20 cellular contexts compared by ENCODE assay signal in the genomic region with DNA sequence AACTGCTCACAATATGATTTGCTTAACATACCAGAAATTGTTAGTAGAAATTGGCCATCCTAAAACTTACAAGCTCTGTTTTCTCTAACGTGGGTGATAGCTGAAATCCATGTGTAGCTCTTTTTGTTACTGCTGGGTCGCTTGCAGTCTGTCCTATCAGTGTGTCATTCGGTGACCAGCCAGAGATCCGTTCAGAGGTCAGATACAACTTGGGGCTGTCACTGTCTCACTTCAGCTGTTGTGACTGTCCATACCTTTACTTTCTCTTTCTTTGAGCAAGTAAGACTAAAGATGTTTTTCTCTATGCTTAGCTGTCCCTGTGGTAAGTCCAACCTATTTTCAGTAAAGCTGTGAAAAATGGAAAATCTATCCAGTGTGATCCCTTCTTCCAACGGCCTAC.
A peak's percentile ranks its signal among the peaks of the same experiment; 100 is the strongest.
DNase-seq lines count a peak whose midpoint lies in the region; ATAC-seq, FAIRE-seq and TF ChIP-seq lines count a peak whose summit lies in the region.
"Had no signal": no experiment of that assay in that cellular context is flagged by ENCODE, and none has a peak within 500 bp of the region (broad histone marks: within the 10 kb centered on the region; RNA-seq: fewer than 3 reads in every experiment).

No MANE protein-coding gene starts in this region.

- in situ Hi-C loops in GM12878 (cut with MboI) = no loop called here

- FAIRE-seq in GM12878 (lab: Jason Lieb, UNC) = no peak

- TF ChIP-seq RAD21 in GM12878 (IDR thresholded peaks at IDR 0.05; ENCODE audit: insufficient read depth, low read depth, low read length) = no peak

- intact Hi-C loops in GM12878 (cut with micrococcal nuclease; ENCODE audit: unreplicated experiment) (no loop called here), upper lobe of right lung (cut with DNase I) (no loop called here)

- H3K9me3 ChIP-seq in GM12878 (replicated peaks; ENCODE audit: control insufficient read depth, insufficient read depth, low read length) (no peaks in the 10 kb centered on the region), upper lobe of right lung (no peaks in the 10 kb centered on the region)
- H3K9me3 ChIP-seq: Caco-2 had no signal

- H3K4me1 ChIP-seq in ACC112 (ENCODE audit: control insufficient read depth, insufficient read depth, low read length, unreplicated experiment) (no peaks in the 10 kb centered on the region), GM23338 (ENCODE audit: insufficient read depth) (no peaks in the 10 kb centered on the region), GM12878 (ENCODE audit: control insufficient read depth, insufficient read depth, low read length) (no peaks in the 10 kb centered on the region), upper lobe of right lung (no peaks in the 10 kb centered on the region)
- H3K4me1 ChIP-seq: Caco-2 had no signal

- H3K27ac Mint-ChIP-seq in GM23338 (no peak overlapping the region), nephron progenitor cell (no peak overlapping the region)
- H3K27ac Mint-ChIP-seq: CD4-positive, alpha-beta T cell had no signal

- H3K4me3 ChIP-seq in ACC112 (ENCODE audit: low read depth, low read length) (no peak overlapping the region), GM23338 (no peak overlapping the region), GM12878 (no peak overlapping the region), upper lobe of right lung (no peak overlapping the region)

- no peak overlapping the region for H3K27ac ChIP-seq in ACC112 (ENCODE audit: low read depth, low read length)
- no peak overlapping the region for H3K27ac ChIP-seq in GM23338 (ENCODE audit: low read depth)
- no peak overlapping the region for H3K27ac ChIP-seq in GM12878 (ENCODE audit: control insufficient read depth, insufficient read depth)
- H3K27ac ChIP-seq in upper lobe of right lung = no peak overlapping the region
- H3K27ac ChIP-seq: HL-60 had no signal

- no peaks in the 10 kb centered on the region for H3K36me3 ChIP-seq in ACC112 (ENCODE audit: insufficient read depth, low read length)
- no peaks in the 10 kb centered on the region for H3K36me3 ChIP-seq in GM23338 (ENCODE audit: insufficient read depth)
- no peaks in the 10 kb centered on the region for H3K36me3 ChIP-seq in GM12878 (ENCODE audit: control insufficient read depth in 2 of 2, insufficient read depth in 2 of 2, low read length in 1 of 2)
- no peaks in the 10 kb centered on the region for H3K36me3 ChIP-seq in upper lobe of right lung

- no peak overlapping the region for H3K9ac ChIP-seq in GM12878 (ENCODE audit: control insufficient read depth, insufficient read depth, low read length)

- peaks cover 7% of the 10 kb centered on the region for H3K27me3 ChIP-seq in ACC112 (ENCODE audit: insufficient read depth, low read length)
- H3K27me3 ChIP-seq in GM23338 (ENCODE audit: insufficient read depth) = no peaks in the 10 kb centered on the region
- H3K27me3 ChIP-seq in GM12878 (replicated peaks in 1 of 2; ENCODE audit: control insufficient read depth in 2 of 2, insufficient read depth in 2 of 2, low read length in 1 of 2) = no peaks in the 10 kb centered on the region
- H3K27me3 ChIP-seq in upper lobe of right lung = no peaks in the 10 kb centered on the region

- BruUV-seq in GM12878 (replicated peaks; lab: Mats Ljungman, UMichigan) = no TSS peak

- no peak for TF ChIP-seq CTCF in GM23338 (conservative IDR thresholded peaks at IDR 0.05; ENCODE audit: low read depth in 2 of 2)
- no peak for TF ChIP-seq CTCF in GM12878 (IDR thresholded peaks at IDR 0.05 in 2 of 3, conservative IDR thresholded peaks at IDR 0.05 in 1 of 3; ENCODE audit: control insufficient read depth in 2 of 3, extremely low read depth in 1 of 3, insufficient read depth in 1 of 3, low read depth in 3 of 3, low read length in 3 of 3)
- no peak for TF ChIP-seq CTCF in nephron progenitor cell (IDR thresholded peaks at IDR 0.05)
- TF ChIP-seq CTCF in upper lobe of right lung (IDR thresholded peaks at IDR 0.05) = no peak

- RAD21 ChIA-PET in GM12878 (lab: Charles Lee; ENCODE audit: unreplicated experiment) = no interaction called here

- H3K79me2 ChIP-seq in ACC112 (ENCODE audit: control insufficient read depth, insufficient read depth, low read length, unreplicated experiment) (no peaks in the 10 kb centered on the region), GM23338 (replicated peaks; ENCODE audit: insufficient read depth) (no peaks in the 10 kb centered on the region), GM12878 (ENCODE audit: control insufficient read depth, insufficient read depth, low read length) (no peaks in the 10 kb centered on the region)

- ATAC-seq in GM23338 (no peak), GM12878 (0 out of 3 replicates have a peak, but pooled peaks have one; percentile 21), upper lobe of right lung (no peak)

- SMC1A ChIA-PET in GM12878 (lab: Charles Lee; ENCODE audit: uncharacterized antibody, unreplicated experiment) = interaction anchor here (0.9 to 1.7 kb wide), 4 partner anchors 9 to 22 kb away, joined by 4 to 5 read pairs (median 4); no protein-coding TSS in a partner anchor

- TF ChIP-seq EP300 in GM12878 (IDR thresholded peaks at IDR 0.05; ENCODE audit: borderline replicate concordance in 1 of 2, control insufficient read depth in 1 of 2, low read depth in 2 of 2, low read length in 2 of 2) = no peak

- POLR2A ChIA-PET in GM12878 (lab: Charles Lee) = no interaction called here

- DNase-seq in GM23338 (ENCODE audit: low spot score) = no peak
- DNase-seq in GM12878 (ENCODE audit: low read depth, low spot score) = no peak
- DNase-seq in myocyte (ENCODE audit: low read depth) = peak; percentile 3
- no peak for DNase-seq in NCI-H510A treated with DMSO at 0.1 percent for 48 hours (lab: John Stamatoyannopoulos, UW)
- DNase-seq in dedifferentiated amniotic fluid mesenchymal stem cell (ENCODE audit: extremely low spot score) = no peak
- no peak for DNase-seq in nephron progenitor cell
- DNase-seq in upper lobe of right lung = no peak
- DNase-seq: Caco-2; CD4-positive, alpha-beta T cell; DMS153; GDM1; IMR-90; NCI-H1417 treated with DMSO at 0.1 percent for 48 hours; NCI-H1930; NCI-H446; NCI-H69; NK-92 treated with Interleukin-12 subunit alpha and Interleukin-12 subunit beta, amount 100 ng/mL, for 24 hours; Right ventricle myocardium superior had no signal

- H3K4me2 ChIP-seq in GM23338 (no peak overlapping the region), GM12878 (ENCODE audit: control insufficient read depth, insufficient read depth) (no peak overlapping the region)

- H2AFZ ChIP-seq in ACC112 (ENCODE audit: low read length, unreplicated experiment) (peak overlapping the region; percentile 43), GM23338 (peak overlapping the region; percentile 64; the same call in 1 of the 2 replicates), GM12878 (ENCODE audit: control insufficient read depth, low read depth, low read length) (no peak overlapping the region)

- H3K4me1 Mint-ChIP-seq in GM23338 (no peaks in the 10 kb centered on the region), nephron progenitor cell (no peaks in the 10 kb centered on the region)

- no peaks in the 10 kb centered on the region for H4K20me1 ChIP-seq in GM23338 (replicated peaks; ENCODE audit: insufficient read depth)
- H4K20me1 ChIP-seq in GM12878 (ENCODE audit: control insufficient read depth, insufficient read depth) = no peaks in the 10 kb centered on the region

- no peaks in the 10 kb centered on the region for H3K36me3 Mint-ChIP-seq in GM23338 (ENCODE audit: low read depth)
- no peaks in the 10 kb centered on the region for H3K36me3 Mint-ChIP-seq in nephron progenitor cell (ENCODE audit: low read depth)

- WGBS in GM12878 (ENCODE audit: insufficient coverage, insufficient replicate concordance, low lambda C conversion rate, missing lambda C conversion rate) = 1% methylated on average over 5 of the region's 5 CpGs

- H3K27me3 Mint-ChIP-seq in GM23338 (ENCODE audit: insufficient read depth, low read depth, poor library complexity) (no peaks in the 10 kb centered on the region), nephron progenitor cell (ENCODE audit: low read depth, poor library complexity) (no peaks in the 10 kb centered on the region)
- H3K27me3 Mint-ChIP-seq: CD4-positive, alpha-beta T cell had no signal

- no peaks in the 10 kb centered on the region for H3F3A ChIP-seq in GM23338 (replicated peaks; ENCODE audit: low read depth)

- TF ChIP-seq POLR2A in GM12878 (IDR thresholded peaks at IDR 0.05; ENCODE audit: low read depth, low read length) = no peak

- H3K9me2 ChIP-seq in GM23338 (ENCODE audit: insufficient read depth) = no peaks in the 10 kb centered on the region

- CTCF ChIA-PET in GM12878 (lab: Yijun Ruan, JAX) = interaction anchor here (0.8 to 0.9 kb wide), 2 partner anchors 12 to 13 kb away, joined by 3 read pairs; no protein-coding TSS in a partner anchor

- H3K4me3 Mint-ChIP-seq in GM23338 (no peak overlapping the region), nephron progenitor cell (no peak overlapping the region)
- H3K4me3 Mint-ChIP-seq: CD4-positive, alpha-beta T cell had no signal

- H3K9me3 Mint-ChIP-seq in GM23338 (no peaks in the 10 kb centered on the region), nephron progenitor cell (no peaks in the 10 kb centered on the region)

TF ChIP-seq in GM12878, 131 proteins besides CTCF, POLR2A, EP300 and RAD21 (continues in another document):
- TF ChIP-seq, protein P1, sequence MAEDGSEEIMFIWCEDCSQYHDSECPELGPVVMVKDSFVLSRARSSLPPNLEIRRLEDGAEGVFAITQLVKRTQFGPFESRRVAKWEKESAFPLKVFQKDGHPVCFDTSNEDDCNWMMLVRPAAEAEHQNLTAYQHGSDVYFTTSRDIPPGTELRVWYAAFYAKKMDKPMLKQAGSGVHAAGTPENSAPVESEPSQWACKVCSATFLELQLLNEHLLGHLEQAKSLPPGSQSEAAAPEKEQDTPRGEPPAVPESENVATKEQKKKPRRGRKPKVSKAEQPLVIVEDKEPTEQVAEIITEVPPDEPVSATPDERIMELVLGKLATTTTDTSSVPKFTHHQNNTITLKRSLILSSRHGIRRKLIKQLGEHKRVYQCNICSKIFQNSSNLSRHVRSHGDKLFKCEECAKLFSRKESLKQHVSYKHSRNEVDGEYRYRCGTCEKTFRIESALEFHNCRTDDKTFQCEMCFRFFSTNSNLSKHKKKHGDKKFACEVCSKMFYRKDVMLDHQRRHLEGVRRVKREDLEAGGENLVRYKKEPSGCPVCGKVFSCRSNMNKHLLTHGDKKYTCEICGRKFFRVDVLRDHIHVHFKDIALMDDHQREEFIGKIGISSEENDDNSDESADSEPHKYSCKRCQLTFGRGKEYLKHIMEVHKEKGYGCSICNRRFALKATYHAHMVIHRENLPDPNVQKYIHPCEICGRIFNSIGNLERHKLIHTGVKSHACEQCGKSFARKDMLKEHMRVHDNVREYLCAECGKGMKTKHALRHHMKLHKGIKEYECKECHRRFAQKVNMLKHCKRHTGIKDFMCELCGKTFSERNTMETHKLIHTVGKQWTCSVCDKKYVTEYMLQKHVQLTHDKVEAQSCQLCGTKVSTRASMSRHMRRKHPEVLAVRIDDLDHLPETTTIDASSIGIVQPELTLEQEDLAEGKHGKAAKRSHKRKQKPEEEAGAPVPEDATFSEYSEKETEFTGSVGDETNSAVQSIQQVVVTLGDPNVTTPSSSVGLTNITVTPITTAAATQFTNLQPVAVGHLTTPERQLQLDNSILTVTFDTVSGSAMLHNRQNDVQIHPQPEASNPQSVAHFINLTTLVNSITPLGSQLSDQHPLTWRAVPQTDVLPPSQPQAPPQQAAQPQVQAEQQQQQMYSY (CRISPR knock-in tag; IDR thresholded peaks at IDR 0.05) = no peak
